In genomic region chr1:47181955-47182680, GRCh38 we compare ENCODE assay signal across 12 cellular contexts. TPM values are rescaled to one million over a fixed set of nuclear protein-coding genes. Genes with fewer than 3 reads are reported as not detected.
DNase-seq lines count a peak whose midpoint lies in the region; TF ChIP-seq lines count a peak whose summit lies in the region.
"Had no signal": no experiment of that assay in that cellular context is flagged by ENCODE, and none has a peak within 500 bp of the region (broad histone marks: within the 10 kb centered on the region; RNA-seq: fewer than 3 reads in every experiment).

No MANE protein-coding gene starts in this region.

- in situ Hi-C loops in HAP-1 (cut with MboI; ENCODE audit: low sequenced_read_pairs): no loop called here

- 72% methylated on average over 7 of the region's 7 CpGs for WGBS in esophagus muscularis mucosa

- no peaks in the 10 kb centered on the region for H3K9me3 ChIP-seq in esophagus muscularis mucosa
- no peaks in the 10 kb centered on the region for H3K9me3 ChIP-seq in HAP-1

- H3K27ac ChIP-seq in RWPE1 (peak overlapping the region; percentile 49), esophagus muscularis mucosa (replicated peaks in 1 of 4) (no peak overlapping the region)
- H3K27ac ChIP-seq: KMS-11 had no signal

- H3K27me3 ChIP-seq in esophagus muscularis mucosa: peaks cover 0 to 39% (median 0%) of the 10 kb centered on the region in 4 donors
- no peaks in the 10 kb centered on the region for H3K27me3 ChIP-seq in HAP-1 (ENCODE audit: low read depth)

- DNase-seq in HPDE6-E6E7 (ENCODE audit: extremely low spot score) (peak; percentile 47), RWPE1 (ENCODE audit: low spot score) (peak; percentile 49), esophagus muscularis mucosa (ENCODE audit: extremely low spot score) (peak; percentile 68), renal cortical epithelial cell (ENCODE audit: low read depth) (peak; percentile 98), HAP-1 (ENCODE audit: low spot score in 2 of 2) (no peak), retina (no peak), germinal center (ENCODE audit: low spot score) (no peak)
- DNase-seq: activated CD4-positive, alpha-beta T cell treated with anti-CD3 and anti-CD28 coated beads, Interleukin-2, amount 10 ng/mL, durations not matched to agents 7 days and 5 days; small intestine; T-helper 1 cell had no signal

- H3K36me3 ChIP-seq in esophagus muscularis mucosa (no peaks in the 10 kb centered on the region), HAP-1 (replicated peaks) (no peaks in the 10 kb centered on the region)

- H3K4me3 ChIP-seq in esophagus muscularis mucosa (no peak overlapping the region), HAP-1 (no peak overlapping the region)

- TF ChIP-seq CTCF in RWPE1 (conservative IDR thresholded peaks at IDR 0.05; ENCODE audit: low read depth) (no peak), esophagus muscularis mucosa (IDR thresholded peaks at IDR 0.05) (no peak)

- intact Hi-C loops in esophagus muscularis mucosa (cut with DNase I): no loop called here

- H3K4me1 ChIP-seq in esophagus muscularis mucosa: peaks cover 15 to 19% (median 17%) of the 10 kb centered on the region in 4 donors
- H3K4me1 ChIP-seq in HAP-1: peaks cover 4% of the 10 kb centered on the region; the same call in 1 of the 2 replicates

- TF ChIP-seq POLR2A in esophagus muscularis mucosa (IDR thresholded peaks at IDR 0.05; ENCODE audit: low read depth): no peak

- POLR2A ChIA-PET in RWPE1 (lab: Yijun Ruan, JAX; ENCODE audit: low non-redundant PET): no interaction called here

- CTCF ChIA-PET in RWPE1 (lab: Yijun Ruan, JAX): interaction anchor here (1.1 kb wide), 1 partner anchor 9 kb away, joined by 4 read pairs; no protein-coding TSS in a partner anchor

- no peak for TF ChIP-seq EP300 in esophagus muscularis mucosa (IDR thresholded peaks at IDR 0.05)

RNA-seq across cellular contexts. Expression of gene PDZK1IP1, which starts 7.7 kb away (rescaled TPM):
- total RNA-seq in esophagus muscularis mucosa: 1 to 10 TPM in 1 of 4 donors, not detected in 3; 1.8 TPM
- total RNA-seq in renal cortical epithelial cell: 288 and 398 TPM in 2 replicates
- total RNA-seq: activated CD4-positive, alpha-beta T cell treated with anti-CD3 and anti-CD28 coated beads, Interleukin-2, amount 10 ng/mL, durations not matched to agents 7 days and 5 days; endodermal cell had no signal

RNA-seq across cellular contexts. Expression of gene CYP4A22, which starts 44.9 kb away (rescaled TPM):
- total RNA-seq in esophagus muscularis mucosa (under 1 TPM in 2 of 4 donors, not detected in 2; 0.19 to 0.46 TPM), renal cortical epithelial cell (not detected in 2 replicates)
- total RNA-seq: activated CD4-positive, alpha-beta T cell treated with anti-CD3 and anti-CD28 coated beads, Interleukin-2, amount 10 ng/mL, durations not matched to agents 7 days and 5 days had no signal

RNA-seq across cellular contexts. Expression of gene TAL1, which starts 49.9 kb away (rescaled TPM):
- 1 to 10 TPM; 2.5 to 4.8 (median 4.1) TPM for total RNA-seq in esophagus muscularis mucosa
- total RNA-seq in renal cortical epithelial cell: 0.35 TPM in 2 replicates
- total RNA-seq: activated CD4-positive, alpha-beta T cell treated with anti-CD3 and anti-CD28 coated beads, Interleukin-2, amount 10 ng/mL, durations not matched to agents 7 days and 5 days had no signal

Comparison
In these comparisons a context has a peak if more than half of its experiments do, and no peak if none do; other contexts are left out.
1. DNase-seq: peak in HPDE6-E6E7 (single experiment), RWPE1 (single experiment), esophagus muscularis mucosa (single experiment) and renal cortical epithelial cell (single experiment); none in HAP-1 (0 of 2), retina (single experiment) and germinal center (single experiment).
2. RNA of gene PDZK1IP1, which starts 7.7 kb away (total RNA-seq): 288 to 398 TPM in renal cortical epithelial cell; 1.8 TPM in esophagus muscularis mucosa; every median in the first group is over 100 times any median in the second.